Comparison of ENCODE assay signal across 8 cellular contexts in the genomic region with DNA sequence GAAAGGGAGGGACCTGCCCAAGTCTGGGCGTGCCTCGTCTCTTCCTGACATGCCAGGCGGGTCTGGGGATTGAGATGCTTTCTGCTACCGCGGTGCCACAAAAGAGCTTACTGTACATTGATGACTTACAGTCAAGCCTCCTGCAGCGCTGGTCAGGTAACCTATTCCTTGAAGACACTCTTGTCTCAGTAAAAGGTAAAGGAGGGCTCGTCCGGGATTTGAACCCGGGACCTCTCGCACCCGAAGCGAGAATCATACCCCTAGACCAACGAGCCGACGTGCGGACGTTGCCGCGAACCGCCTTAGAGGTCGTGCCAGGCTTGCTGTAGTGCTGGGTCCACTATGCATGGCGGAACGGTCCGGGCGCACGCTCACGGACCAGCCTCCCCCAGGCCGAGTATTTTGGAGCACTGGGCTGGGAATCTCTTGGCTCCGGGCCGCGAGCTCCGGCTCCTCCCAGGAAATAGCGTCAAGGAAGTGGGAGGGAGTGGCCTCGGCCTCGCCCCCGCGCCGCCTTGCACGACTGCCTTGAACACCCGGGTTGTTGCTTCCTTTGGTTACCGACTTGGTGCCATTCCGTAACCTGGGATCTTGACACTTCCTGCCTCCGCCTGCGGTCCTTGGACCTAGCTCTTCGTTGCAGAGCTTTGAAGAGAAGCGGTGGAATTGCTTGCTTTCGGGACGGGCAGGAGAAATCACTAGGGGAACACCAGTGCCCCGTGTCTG. TPM values are rescaled to one million over a fixed set of nuclear protein-coding genes. Genes with fewer than 3 reads are reported as not detected.
DNase-seq lines count a peak whose midpoint lies in the region; ATAC-seq and TF ChIP-seq lines count a peak whose summit lies in the region.

No MANE protein-coding gene starts in this region.

- H3K4me1 ChIP-seq in adrenal gland (replicated peaks in 1 of 2): peaks cover 9 to 19% of the 10 kb centered on the region in 2 donors
- H3K4me1 ChIP-seq in upper lobe of right lung: peaks cover 26% of the 10 kb centered on the region

- 0% methylated on average over 24 to 49 of the region's 49 CpGs for WGBS in adrenal gland, 4 donors

- peak; percentile 54 for TF ChIP-seq POLR2A in GM10847 (IDR thresholded peaks at IDR 0.05; ENCODE audit: extremely low read depth, insufficient read length)
- TF ChIP-seq POLR2A in adrenal gland (IDR thresholded peaks at IDR 0.05): peak; percentile 11 to 79

- H3K27ac ChIP-seq in adrenal gland: peak overlapping the region; percentile 94 to 100 (median 98)
- peak overlapping the region; percentile 96 for H3K27ac ChIP-seq in upper lobe of right lung

- peak overlapping the region; percentile 100 for H3K27ac Mint-ChIP-seq in progenitor cell of endocrine pancreas

- no peaks in the 10 kb centered on the region for H3K9me3 ChIP-seq in adrenal gland (replicated peaks in 1 of 3)
- H3K9me3 ChIP-seq in upper lobe of right lung: no peaks in the 10 kb centered on the region

- DNase-seq in NCI-H1105 treated with DMSO at 0.1 percent for 48 hours (lab: John Stamatoyannopoulos, UW): peak; percentile 88
- peak; percentile 80 for DNase-seq in T follicular helper cell (ENCODE audit: low read depth)
- DNase-seq in adrenal gland: peak; percentile 93 to 98 (median 96)
- peak; percentile 95 for DNase-seq in left cardiac atrium
- DNase-seq in progenitor cell of endocrine pancreas (ENCODE audit: low spot score, unreplicated experiment): peak; percentile 89
- DNase-seq in upper lobe of right lung: peak; percentile 97

- H3K9me3 Mint-ChIP-seq in progenitor cell of endocrine pancreas (ENCODE audit: low read depth): no peaks in the 10 kb centered on the region

- ATAC-seq in HG02610 (IDR thresholded peaks at IDR 0.05; ENCODE audit: unreplicated experiment) (peak; percentile 36), left cardiac atrium (peak; percentile 66 to 74), upper lobe of right lung (peak; percentile 83)

- H3K36me3 ChIP-seq in adrenal gland (replicated peaks in 1 of 2) (peaks cover 0 to 4% of the 10 kb centered on the region in 2 donors), upper lobe of right lung (peaks cover 7% of the 10 kb centered on the region)

- peaks cover 6% of the 10 kb centered on the region for H3K36me3 Mint-ChIP-seq in progenitor cell of endocrine pancreas (ENCODE audit: insufficient read depth)

- H3K27me3 ChIP-seq in adrenal gland (no peaks in the 10 kb centered on the region), upper lobe of right lung (no peaks in the 10 kb centered on the region)

- intact Hi-C loops in adrenal gland (cut with DNase I) (no loop called here), left cardiac atrium (cut with DNase I) (loop anchor here (1.0 to 2.0 kb wide), 3 partner anchors 35 to 72 kb away; a partner anchor contains a TSS), upper lobe of right lung (cut with DNase I) (no loop called here)

- peaks cover 13% of the 10 kb centered on the region for H3K4me1 Mint-ChIP-seq in progenitor cell of endocrine pancreas (ENCODE audit: low read depth)

- H3K4me3 ChIP-seq in adrenal gland: peak overlapping the region in 3 of 4 donors; percentile 35 to 78 (median 69)
- H3K4me3 ChIP-seq in upper lobe of right lung: peak overlapping the region; percentile 69

- no peaks in the 10 kb centered on the region for H3K27me3 Mint-ChIP-seq in progenitor cell of endocrine pancreas

- peak overlapping the region; percentile 95 for H3K4me3 Mint-ChIP-seq in progenitor cell of endocrine pancreas (ENCODE audit: low read depth)

- TF ChIP-seq CTCF in adrenal gland (IDR thresholded peaks at IDR 0.05) (no peak), progenitor cell of endocrine pancreas (IDR thresholded peaks at IDR 0.05; ENCODE audit: unreplicated experiment) (no peak), upper lobe of right lung (IDR thresholded peaks at IDR 0.05) (no peak)

RNA-seq across cellular contexts. Expression of a gene that starts 12.4 kb away (rescaled TPM):
- total RNA-seq in adrenal gland (1 to 10 TPM; 1.6 to 6.6 (median 2.2) TPM), left cardiac atrium (1 to 10 TPM; 1.4 to 1.5 TPM), progenitor cell of endocrine pancreas (52.7 and 54.9 TPM in 2 replicates), upper lobe of right lung (1.4 TPM)
- polyA plus RNA-seq in adrenal gland: 1 to 10 TPM; 2.0 to 2.2 (median 2.2) TPM

RNA-seq across cellular contexts. Expression of a gene that starts 25.1 kb away (rescaled TPM):
- total RNA-seq in adrenal gland: 10 to 100 TPM; 11.1 to 46.2 (median 22.6) TPM
- polyA plus RNA-seq in adrenal gland: 10 to 100 TPM; 17.6 to 48.6 (median 18.7) TPM
- total RNA-seq in left cardiac atrium: 10 to 100 TPM; 16.0 to 16.6 TPM
- 86.5 and 97.0 TPM in 2 replicates for total RNA-seq in progenitor cell of endocrine pancreas
- total RNA-seq in upper lobe of right lung: 57.1 TPM

RNA-seq across cellular contexts. Expression of a gene that starts 26.3 kb away (rescaled TPM):
- 10 to 100 TPM in 7 of 8 donors, 1 to 10 TPM in 1; 9.7 to 53.6 (median 28.2) TPM for total RNA-seq in adrenal gland
- 10 to 100 TPM; 15.6 to 28.6 (median 18.0) TPM for polyA plus RNA-seq in adrenal gland
- total RNA-seq in left cardiac atrium: 10 to 100 TPM; 13.5 to 24.1 TPM
- total RNA-seq in progenitor cell of endocrine pancreas: 110 and 112 TPM in 2 replicates
- 28.3 TPM for total RNA-seq in upper lobe of right lung

RNA-seq across cellular contexts. Expression of a gene that starts 32.8 kb away (rescaled TPM):
- 10 to 100 TPM; 10.5 to 29.7 (median 15.2) TPM for total RNA-seq in adrenal gland
- 1 to 10 TPM; 3.3 to 5.3 (median 5.0) TPM for polyA plus RNA-seq in adrenal gland
- total RNA-seq in left cardiac atrium: 1 to 10 TPM; 5.8 to 8.9 TPM
- total RNA-seq in progenitor cell of endocrine pancreas: 5.2 and 5.3 TPM in 2 replicates
- total RNA-seq in upper lobe of right lung: 7.8 TPM

RNA-seq across cellular contexts. Expression of a gene that starts 46.6 kb away (rescaled TPM):
- total RNA-seq in adrenal gland (10 to 100 TPM in 7 of 8 donors, 1 to 10 TPM in 1; 6.2 to 31.9 (median 20.1) TPM), left cardiac atrium (1 to 10 TPM; 6.8 to 8.0 TPM), progenitor cell of endocrine pancreas (24.6 and 28.1 TPM in 2 replicates), upper lobe of right lung (9.3 TPM)
- polyA plus RNA-seq in adrenal gland: 10 to 100 TPM in 2 of 3 donors, 1 to 10 TPM in 1; 8.3 to 14.0 (median 11.9) TPM

Comparison
In these comparisons a context has a peak if more than half of its experiments do, and no peak if none do; other contexts are left out.
1. Peak in every context shown above with its lines: DNase-seq, ATAC-seq, H3K4me3 ChIP-seq and H3K27ac ChIP-seq.
2. intact Hi-C loops: an anchor here in left cardiac atrium (1.0 to 2.0 kb wide); none called in adrenal gland and upper lobe of right lung.